10 cellular contexts compared by ENCODE assay signal in genomic region chr20:25360631-25361286, GRCh38. TPM values are rescaled to one million over a fixed set of nuclear protein-coding genes. Genes with fewer than 3 reads are reported as not detected.
DNase-seq lines count a peak whose midpoint lies in the region; ATAC-seq and TF ChIP-seq lines count a peak whose summit lies in the region.
"Had no signal": no experiment of that assay in that cellular context is flagged by ENCODE, and none has a peak within 500 bp of the region (broad histone marks: within the 10 kb centered on the region; RNA-seq: fewer than 3 reads in every experiment).

No MANE protein-coding gene starts in this region.

- H3K9me3 ChIP-seq in RWPE2 (ENCODE audit: severe bottlenecking): no peaks in the 10 kb centered on the region
- H3K9me3 ChIP-seq: tibial artery had no signal

- no peak overlapping the region for H3K4me3 ChIP-seq in RWPE2 (ENCODE audit: severe bottlenecking)
- H3K4me3 ChIP-seq: tibial artery had no signal

- ATAC-seq in GM21723 (IDR thresholded peaks at IDR 0.05; ENCODE audit: unreplicated experiment) (peak; percentile 62), RWPE2 (ENCODE audit: low read depth) (peak; percentile 42; the same call in 2 of the 3 replicates), HG02798 (IDR thresholded peaks at IDR 0.05; ENCODE audit: poor library complexity, unreplicated experiment) (no peak)

- no peaks in the 10 kb centered on the region for H3K27me3 ChIP-seq in RWPE2 (ENCODE audit: insufficient read depth, poor library complexity, severe bottlenecking)
- H3K27me3 ChIP-seq: tibial artery had no signal

- no peaks in the 10 kb centered on the region for H3K4me1 ChIP-seq in RWPE2 (ENCODE audit: insufficient read depth, poor library complexity, severe bottlenecking)

- no peak for TF ChIP-seq CTCF in RWPE2 (IDR thresholded peaks at IDR 0.05; ENCODE audit: poor library complexity, severe bottlenecking)

- H3K27ac ChIP-seq in RWPE2 (ENCODE audit: poor library complexity, severe bottlenecking): peak overlapping the region; percentile 3
- H3K27ac ChIP-seq: C4-2B, tibial artery had no signal

- DNase-seq in A172 (ENCODE audit: low spot score) (peak; percentile 24), RWPE2 (ENCODE audit: low spot score) (no peak), iPS-NIHi11 (ENCODE audit: low spot score) (peak; percentile 33), NCI-H2227 (lab: John Stamatoyannopoulos, UW; ENCODE audit: unreplicated experiment) (no peak), COLO829 (ENCODE audit: low spot score) (no peak), NCI-H146 treated with DMSO at 0.1 percent for 48 hours (lab: John Stamatoyannopoulos, UW; ENCODE audit: unreplicated experiment) (no peak)
- DNase-seq: tibial artery had no signal

- H3K36me3 ChIP-seq in RWPE2 (ENCODE audit: low read depth): no peaks in the 10 kb centered on the region
- H3K36me3 ChIP-seq: tibial artery had no signal

RNA-seq across cellular contexts. Expression of gene ABHD12, which starts 29.9 kb away (rescaled TPM):
- total RNA-seq in A172 (2014; rRNA removed; shearing (Covaris generic)): 90.9 and 105 TPM in 2 replicates

RNA-seq across cellular contexts. Expression of gene GINS1, which starts 46.7 kb away (rescaled TPM):
- total RNA-seq in A172 (2014; rRNA removed; shearing (Covaris generic)): 42.6 and 48.4 TPM in 2 replicates

Comparison
In these comparisons a context has a peak if more than half of its experiments do, and no peak if none do; other contexts are left out.
1. DNase-seq: peak in A172 (single experiment) and iPS-NIHi11 (single experiment); none in RWPE2 (single experiment), NCI-H2227 (single experiment), COLO829 (single experiment) and NCI-H146 treated with DMSO at 0.1 percent for 48 hours (single experiment).